ENCODE assay signal across 23 cellular contexts in the genomic region with DNA sequence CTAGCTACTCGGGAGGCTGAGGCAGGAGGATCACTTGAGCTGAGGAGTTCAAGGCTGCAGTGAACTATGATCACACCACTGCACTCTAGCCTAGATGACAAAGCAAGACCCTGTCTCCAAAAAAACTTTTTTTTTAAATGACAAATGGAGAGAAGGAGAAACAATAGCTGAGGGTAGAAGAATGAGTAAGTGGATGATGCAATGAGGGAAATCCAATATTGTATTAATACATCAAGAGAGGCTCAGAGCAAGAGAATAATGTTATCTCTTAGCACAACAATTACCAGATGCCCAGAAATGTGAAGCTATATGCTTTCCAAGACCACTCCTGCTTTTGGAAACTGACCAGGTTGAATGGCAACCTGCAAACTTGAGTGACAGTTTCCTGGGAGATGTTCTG.
"Had no signal": no experiment of that assay in that cellular context is flagged by ENCODE, and none has a peak within 500 bp of the region (broad histone marks: within the 10 kb centered on the region; RNA-seq: fewer than 3 reads in every experiment).

No MANE protein-coding gene starts in this region.

- H3K4me3 ChIP-seq: MG63, SJSA1, SK-N-MC had no signal

- FAIRE-seq: HTR-8/SVneo, RCC 7860 had no signal

- DNase-seq: Karpas-422, KG1, MG63, NCI-H1092, NCI-H1105 treated with DMSO at 0.1 percent for 48 hours, NCI-H1417 treated with DMSO at 0.1 percent for 48 hours, NCI-H146, NCI-H1694 treated with DMSO at 0.1 percent for 48 hours, NCI-H1930, NCI-H2081, NCI-H2107, NCI-H2171 treated with DMSO at 0.1 percent for 48 hours, NCI-H2227 treated with DMSO at 0.1 percent for 48 hours, NCI-H524 treated with DMSO at 0.1 percent for 48 hours, NCI-H69, NCI-H774, Right ventricle myocardium superior, RPMI8226, SIG-M5 had no signal

- H3K36me3 ChIP-seq: MG63, SJSA1 had no signal

- H3K27me3 ChIP-seq: MG63, SJSA1 had no signal
